Comparison of ENCODE assay signal across 8 cellular contexts in genomic region chr1:100351095-100351884, GRCh38. TPM values are rescaled to one million over a fixed set of nuclear protein-coding genes. Genes with fewer than 3 reads are reported as not detected.
DNase-seq lines count a peak whose midpoint lies in the region; ATAC-seq, FAIRE-seq and TF ChIP-seq lines count a peak whose summit lies in the region.

No MANE protein-coding gene starts in this region.

- TF ChIP-seq CTCF in left ventricle myocardium inferior (IDR thresholded peaks at IDR 0.05; ENCODE audit: borderline replicate concordance) (peak; percentile 47), progenitor cell of endocrine pancreas (IDR thresholded peaks at IDR 0.05; ENCODE audit: unreplicated experiment) (peak; percentile 56)

- peak; percentile 65 for ATAC-seq in HG02840 (IDR thresholded peaks at IDR 0.05; ENCODE audit: low FRiP score, unreplicated experiment)

- peaks cover 49% of the 10 kb centered on the region for H3K4me1 ChIP-seq in left ventricle myocardium inferior

- no peaks in the 10 kb centered on the region for H3K27me3 Mint-ChIP-seq in progenitor cell of endocrine pancreas

- H3K27ac Mint-ChIP-seq in progenitor cell of endocrine pancreas = peak overlapping the region; percentile 99

- intact Hi-C loops in left ventricle myocardium inferior (cut with micrococcal nuclease) = loop anchor here (10.0 kb wide), 1 partner anchor 94 kb away; no protein-coding TSS in a partner anchor

- peak overlapping the region; percentile 98 for H3K4me3 ChIP-seq in left ventricle myocardium inferior

- no peaks in the 10 kb centered on the region for H3K9me3 ChIP-seq in left ventricle myocardium inferior (replicated peaks)

- peak; percentile 85 for FAIRE-seq in GM12892 (lab: Jason Lieb, UNC)

- TF ChIP-seq POLR2A in GM12892 (IDR thresholded peaks at IDR 0.05; ENCODE audit: low read depth, low read length) = peak; percentile 61; the same call in 1 of the 2 replicates

- H3K36me3 ChIP-seq in left ventricle myocardium inferior = no peaks in the 10 kb centered on the region

- H3K4me3 Mint-ChIP-seq in progenitor cell of endocrine pancreas (ENCODE audit: low read depth) = peak overlapping the region; percentile 98

- peak; percentile 67 for DNase-seq in GM12892 (ENCODE audit: insufficient read length)
- peak; percentile 62 for DNase-seq in NCI-H1417 treated with DMSO at 0.1 percent for 48 hours (lab: John Stamatoyannopoulos, UW)
- peak; percentile 86 for DNase-seq in T follicular helper cell (ENCODE audit: low read depth)
- peak; percentile 90 for DNase-seq in amniotic epithelial cell (ENCODE audit: low read depth)
- DNase-seq in left ventricle myocardium inferior = peak; percentile 88
- peak; percentile 75 for DNase-seq in progenitor cell of endocrine pancreas (ENCODE audit: low spot score, unreplicated experiment)
- peak; percentile 87 for DNase-seq in ureter (ENCODE audit: low spot score)

- no peaks in the 10 kb centered on the region for H3K9me3 Mint-ChIP-seq in progenitor cell of endocrine pancreas (ENCODE audit: low read depth)

- H3K27ac ChIP-seq in left ventricle myocardium inferior (replicated peaks) = peak overlapping the region; percentile 95

- no peaks in the 10 kb centered on the region for H3K27me3 ChIP-seq in left ventricle myocardium inferior (ENCODE audit: low read depth)

- H3K4me1 Mint-ChIP-seq in progenitor cell of endocrine pancreas (ENCODE audit: low read depth) = peaks cover 27% of the 10 kb centered on the region

- peaks cover 2% of the 10 kb centered on the region for H3K36me3 Mint-ChIP-seq in progenitor cell of endocrine pancreas (ENCODE audit: insufficient read depth)

RNA-seq across cellular contexts. Expression of gene CDC14A, which starts 1.0 kb away (rescaled TPM):
- 4.0 TPM for polyA plus RNA-seq in GM12892 (2012; ENCODE audit: missing spikeins)
- total RNA-seq in left ventricle myocardium inferior (2.4 TPM), progenitor cell of endocrine pancreas (22.5 and 23.3 TPM in 2 replicates), ureter (14.3 TPM)

Comparison
In these comparisons a context has a peak if more than half of its experiments do, and no peak if none do; other contexts are left out.
1. Peak in every context shown above with its lines: DNase-seq, ATAC-seq, H3K4me3 ChIP-seq and H3K27ac ChIP-seq.